In the genomic region with DNA sequence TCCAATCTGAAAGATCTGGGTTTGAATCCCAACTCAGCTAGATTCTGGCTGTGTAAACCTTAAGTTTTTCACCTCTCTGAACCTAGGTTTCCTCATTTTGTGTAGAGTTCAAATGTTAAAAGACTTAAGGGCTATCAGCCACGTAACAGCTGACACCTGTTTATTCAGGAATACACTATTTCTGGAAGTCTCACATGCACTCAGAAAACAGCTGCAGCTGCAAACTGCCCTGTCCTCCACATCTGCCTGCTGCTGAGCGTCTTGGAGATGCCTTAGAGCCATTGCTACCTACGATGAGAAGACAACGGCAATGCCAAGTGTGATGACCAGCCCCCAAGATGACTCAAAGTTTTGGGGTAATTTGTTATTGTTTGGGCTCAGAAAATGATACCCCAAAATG, we compare ENCODE assay signal across 19 cellular contexts. TPM values are rescaled to one million over a fixed set of nuclear protein-coding genes. Genes with fewer than 3 reads are reported as not detected.
DNase-seq lines count a peak whose midpoint lies in the region; ATAC-seq, FAIRE-seq and TF ChIP-seq lines count a peak whose summit lies in the region.
"Had no signal": no experiment of that assay in that cellular context is flagged by ENCODE, and none has a peak within 500 bp of the region (broad histone marks: within the 10 kb centered on the region; RNA-seq: fewer than 3 reads in every experiment).

No MANE protein-coding gene starts in this region.

- no peak for ATAC-seq in pancreas
- no peak for ATAC-seq in GM21515 (IDR thresholded peaks at IDR 0.05; ENCODE audit: unreplicated experiment)
- ATAC-seq: A549; CD8-positive, alpha-beta T cell; HepG2 had no signal

- H3K27ac ChIP-seq in BLaER1 (no peak overlapping the region), pancreas (no peak overlapping the region)
- H3K27ac ChIP-seq: 22Rv1; A549; BLaER1 treated with 17β-estradiol and CSF1 and Interleukin-3, amounts not matched to agents 10 nM and 100 nM had no signal

- H3K4me3 ChIP-seq in BLaER1 (no peak overlapping the region), pancreas (no peak overlapping the region)
- H3K4me3 ChIP-seq: A549; BLaER1 treated with 17β-estradiol and CSF1 and Interleukin-3, amounts not matched to agents 10 nM and 100 nM; HAP-1 had no signal

- WGBS in pancreas, 2 donors = 55 to 62% methylated on average over 4 of the region's 4 CpGs

- intact Hi-C loops in pancreas (cut with DNase I) = no loop called here

- peak; percentile 56 for DNase-seq in LHCN-M2 (ENCODE audit: low read depth)
- DNase-seq in RPMI8226 = peak; percentile 63
- peak; percentile 27 for DNase-seq in myocyte (ENCODE audit: low read depth)
- DNase-seq in pancreas = no peak
- no peak for DNase-seq in UCSD-AML1 (lab: John Stamatoyannopoulos, UW; ENCODE audit: unreplicated experiment)
- DNase-seq in AG20443 (ENCODE audit: low spot score) = no peak
- DNase-seq: Calu3; CD8-positive, alpha-beta T cell; DND-41 had no signal

- no peaks in the 10 kb centered on the region for H3K9me3 ChIP-seq in BLaER1
- no peaks in the 10 kb centered on the region for H3K9me3 ChIP-seq in pancreas
- H3K9me3 ChIP-seq: A549; BLaER1 treated with 17β-estradiol and CSF1 and Interleukin-3, amounts not matched to agents 10 nM and 100 nM; HAP-1 had no signal

- TF ChIP-seq CTCF in pancreas (IDR thresholded peaks at IDR 0.05) = no peak

- peak overlapping the region; percentile 27; the same call in 1 of the 2 replicates for H3K4me2 ChIP-seq in BLaER1
- H3K4me2 ChIP-seq: A549 had no signal

- H3K36me3 ChIP-seq in BLaER1 (no peaks in the 10 kb centered on the region), pancreas (no peaks in the 10 kb centered on the region)
- H3K36me3 ChIP-seq: BLaER1 treated with 17β-estradiol and CSF1 and Interleukin-3, amounts not matched to agents 10 nM and 100 nM; HAP-1 had no signal

- H3K27me3 ChIP-seq in BLaER1 (no peaks in the 10 kb centered on the region), pancreas (no peaks in the 10 kb centered on the region)
- H3K27me3 ChIP-seq: BLaER1 treated with 17β-estradiol and CSF1 and Interleukin-3, amounts not matched to agents 10 nM and 100 nM had no signal

- no peak for FAIRE-seq in pancreas (lab: Jason Lieb, UNC)
- FAIRE-seq: A549, G401.6, GM12891, GM18507, HepG2 had no signal

- H3K9ac ChIP-seq in BLaER1 = no peak overlapping the region
- H3K9ac ChIP-seq: BLaER1 treated with 17β-estradiol and CSF1 and Interleukin-3, amounts not matched to agents 10 nM and 100 nM had no signal

- no peaks in the 10 kb centered on the region for H4K20me1 ChIP-seq in BLaER1
- H4K20me1 ChIP-seq: BLaER1 treated with 17β-estradiol and CSF1 and Interleukin-3, amounts not matched to agents 10 nM and 100 nM had no signal

- H3K4me1 ChIP-seq in BLaER1 = peaks cover 12% of the 10 kb centered on the region; the same call in 1 of the 2 replicates
- H3K4me1 ChIP-seq in pancreas = no peaks in the 10 kb centered on the region
- H3K4me1 ChIP-seq: A549, HAP-1 had no signal

RNA-seq across cellular contexts. Expression of gene TRIM44, which starts 6.7 kb away (rescaled TPM):
- total RNA-seq in LHCN-M2 (2014; rRNA removed) (23.2 and 35.9 TPM in 2 replicates), myocyte (43.5 and 56.8 TPM in 2 replicates), pancreas (10 to 100 TPM; 29.1 to 55.4 (median 43.5) TPM)
- 32.2 TPM for polyA plus RNA-seq in LHCN-M2 (2012)
- polyA plus RNA-seq in myocyte (2012) = 48.2 TPM
- 1 to 10 TPM; 6.3 to 8.6 TPM for polyA plus RNA-seq in pancreas

RNA-seq across cellular contexts. Expression of gene FJX1, which starts 37.6 kb away (rescaled TPM):
- total RNA-seq in LHCN-M2 (2014; rRNA removed) = 52.2 and 73.8 TPM in 2 replicates
- polyA plus RNA-seq in LHCN-M2 (2012) = 32.8 TPM
- 42.9 and 48.1 TPM in 2 replicates for total RNA-seq in myocyte
- polyA plus RNA-seq in myocyte (2012) = 62.7 TPM
- total RNA-seq in pancreas = 10 to 100 TPM in 1 of 6 donors, 1 to 10 TPM in 5; 2.2 to 13.3 (median 3.8) TPM
- 1 to 10 TPM; 2.4 to 4.6 TPM for polyA plus RNA-seq in pancreas
- total RNA-seq: CD8-positive, alpha-beta T cell had no signal

Comparison
In these comparisons a context has a peak if more than half of its experiments do, and no peak if none do; other contexts are left out.
1. DNase-seq: peak in LHCN-M2 (single experiment), RPMI8226 (single experiment) and myocyte (single experiment); none in pancreas (0 of 6), UCSD-AML1 (single experiment) and AG20443 (single experiment).